ENCODE assay signal across 27 cellular contexts in the genomic region with DNA sequence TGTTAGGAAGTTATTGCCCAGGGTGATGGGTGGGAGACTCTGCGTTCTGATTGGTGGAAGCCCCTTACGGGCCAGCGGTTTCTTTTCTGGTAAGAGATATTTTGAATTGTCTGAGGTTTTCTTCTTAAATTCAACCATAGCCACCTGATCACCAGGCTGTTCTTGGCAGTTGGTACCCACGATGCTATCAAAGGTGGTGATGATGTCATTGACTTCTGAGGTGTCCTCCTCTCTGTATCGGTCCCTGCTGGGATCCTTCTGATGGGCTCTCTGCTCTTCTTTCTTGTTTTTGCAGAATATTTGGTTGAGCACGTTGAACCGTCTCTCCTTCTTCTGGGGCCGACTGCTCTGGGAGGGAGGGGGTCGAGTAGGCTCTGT.
A peak's percentile ranks its signal among the peaks of the same experiment; 100 is the strongest.
DNase-seq lines count a peak whose midpoint lies in the region; ATAC-seq, FAIRE-seq and TF ChIP-seq lines count a peak whose summit lies in the region.
"Had no signal": no experiment of that assay in that cellular context is flagged by ENCODE, and none has a peak within 500 bp of the region (broad histone marks: within the 10 kb centered on the region; RNA-seq: fewer than 3 reads in every experiment).

No MANE protein-coding gene starts in this region.

- no peak overlapping the region for H3K9ac ChIP-seq in HepG2 (ENCODE audit: insufficient read depth, low read depth, low read length)
- H3K9ac ChIP-seq: BLaER1 treated with 17β-estradiol and CSF1 and Interleukin-3, amounts not matched to agents 10 nM and 100 nM had no signal

- H3K27me3 ChIP-seq in HepG2 (ENCODE audit: control insufficient read depth in 1 of 2, insufficient read depth in 2 of 2, low read length in 2 of 2) (no peaks in the 10 kb centered on the region), right lobe of liver (no peaks in the 10 kb centered on the region), PC-9 (ENCODE audit: insufficient read depth, low read depth) (no peaks in the 10 kb centered on the region), hepatocyte (no peaks in the 10 kb centered on the region)
- H3K27me3 ChIP-seq: BLaER1 treated with 17β-estradiol and CSF1 and Interleukin-3, amounts not matched to agents 10 nM and 100 nM; SJCRH30 had no signal

- H3K27ac ChIP-seq in HepG2 (ENCODE audit: extremely low read length, insufficient read depth, low read length) (no peak overlapping the region), right lobe of liver (no peak overlapping the region), PC-9 (peak overlapping the region; percentile 95), hepatocyte (peak overlapping the region; percentile 53)
- H3K27ac ChIP-seq: BLaER1 treated with 17β-estradiol and CSF1 and Interleukin-3, amounts not matched to agents 10 nM and 100 nM; HL-60; SJCRH30 had no signal

- H3K36me3 ChIP-seq in HepG2 (replicated peaks in 1 of 2; ENCODE audit: control insufficient read depth in 1 of 2, insufficient read depth in 2 of 2, low read length in 2 of 2): no peaks in the 10 kb centered on the region
- H3K36me3 ChIP-seq in right lobe of liver: no peaks in the 10 kb centered on the region
- H3K36me3 ChIP-seq in PC-9 (ENCODE audit: low read depth): no peaks in the 10 kb centered on the region
- H3K36me3 ChIP-seq in hepatocyte (replicated peaks; ENCODE audit: insufficient read depth, low read depth): no peaks in the 10 kb centered on the region
- H3K36me3 ChIP-seq: BLaER1 treated with 17β-estradiol and CSF1 and Interleukin-3, amounts not matched to agents 10 nM and 100 nM; SJCRH30 had no signal

- no peak for FAIRE-seq in HepG2 (lab: Jason Lieb, UNC)
- FAIRE-seq: GM12891, H1 had no signal

- H3K4me2 ChIP-seq in HepG2 (ENCODE audit: low read depth, low read length) (no peak overlapping the region), PC-9 (no peak overlapping the region), hepatocyte (no peak overlapping the region)

- TF ChIP-seq CTCF in HepG2 (CRISPR knock-in tag; IDR thresholded peaks at IDR 0.05) (no peak), right lobe of liver (IDR thresholded peaks at IDR 0.05) (no peak), PC-9 (conservative IDR thresholded peaks at IDR 0.05) (no peak), hepatocyte (IDR thresholded peaks at IDR 0.05; ENCODE audit: poor library complexity) (no peak)

- intact Hi-C loops in HepG2 (cut with micrococcal nuclease; ENCODE audit: unreplicated experiment) (no loop called here), right lobe of liver (cut with DNase I) (no loop called here), PC-9 (cut with micrococcal nuclease; ENCODE audit: unreplicated experiment) (loop anchor here (5.0 kb wide), 1 partner anchor 114 kb away; no protein-coding TSS in a partner anchor)

- POLR2A ChIA-PET in HepG2 (lab: Yijun Ruan, JAX) (no interaction called here), PC-9 (lab: Charles Lee; ENCODE audit: unreplicated experiment) (no interaction called here)

- H3K9me2 ChIP-seq in PC-9 (ENCODE audit: insufficient read depth) (no peaks in the 10 kb centered on the region), hepatocyte (replicated peaks; ENCODE audit: insufficient read depth) (no peaks in the 10 kb centered on the region)

- TF ChIP-seq EP300 in HepG2 (IDR thresholded peaks at IDR 0.05; ENCODE audit: low read depth in 2 of 2, low read length in 2 of 2): no peak
- TF ChIP-seq EP300 in HepG2 (CRISPR knock-in tag; IDR thresholded peaks at IDR 0.05; ENCODE audit: borderline replicate concordance): no peak

- H2AFZ ChIP-seq in HepG2 (ENCODE audit: low read length) (no peak overlapping the region), PC-9 (no peak overlapping the region), hepatocyte (no peak overlapping the region)

- no peak for DNase-seq in HepG2 (ENCODE audit: low spot score)
- no peak for DNase-seq in right lobe of liver
- DNase-seq in PC-9: no peak
- DNase-seq in hepatocyte (ENCODE audit: low spot score): no peak
- no peak for DNase-seq in dermis blood vessel endothelial cell
- DNase-seq in effector CD8-positive, alpha-beta T cell (lab: John Stamatoyannopoulos, UW): no peak
- DNase-seq in AG08395 (ENCODE audit: low spot score): no peak
- DNase-seq: AML-193; CD4-positive, alpha-beta memory T cell; COR-L47; GDM1; KBM-7; MV-4-11; NCI-H1105 treated with DMSO at 0.1 percent for 48 hours; NCI-H146; NCI-H1930; NCI-H446; NCI-H524 treated with DMSO at 0.1 percent for 48 hours; NCI-H774; PC-3; SJCRH30 had no signal

- H3K9me3 ChIP-seq in HepG2 (ENCODE audit: low read length) (no peaks in the 10 kb centered on the region), right lobe of liver (no peaks in the 10 kb centered on the region), PC-9 (ENCODE audit: insufficient read depth, low read depth) (no peaks in the 10 kb centered on the region), hepatocyte (ENCODE audit: low read depth) (no peaks in the 10 kb centered on the region)
- H3K9me3 ChIP-seq: BLaER1 treated with 17β-estradiol and CSF1 and Interleukin-3, amounts not matched to agents 10 nM and 100 nM; SJCRH30 had no signal

- 89% methylated on average over 9 of the region's 9 CpGs for WGBS in HepG2 (ENCODE audit: low lambda C conversion rate)
- WGBS in right lobe of liver (ENCODE audit: insufficient coverage, low coverage, low lambda C conversion rate, missing lambda C conversion rate): 89% methylated on average over 3 of the region's 9 CpGs
- 97% methylated on average over 9 of the region's 9 CpGs for WGBS in hepatocyte (ENCODE audit: low lambda C conversion rate, missing lambda C conversion rate)

- TF ChIP-seq RAD21 in HepG2 (CRISPR knock-in tag; IDR thresholded peaks at IDR 0.05): no peak

- no TSS peak for BruUV-seq in HepG2 (replicated peaks; lab: Mats Ljungman, UMichigan)
- no TSS peak for BruUV-seq in PC-9 (replicated peaks; lab: Mats Ljungman, UMichigan)

- ATAC-seq in HepG2: no peak
- ATAC-seq in right lobe of liver: no peak
- ATAC-seq: HCT116, PC-3, Right ventricle myocardium inferior had no signal

- H3K4me3 ChIP-seq in HepG2 (replicated peaks in 1 of 3; ENCODE audit: insufficient read depth in 1 of 3, low read depth in 2 of 3, low read length in 3 of 3) (no peak overlapping the region), right lobe of liver (no peak overlapping the region), PC-9 (no peak overlapping the region), hepatocyte (no peak overlapping the region)
- H3K4me3 ChIP-seq: BLaER1 treated with 17β-estradiol and CSF1 and Interleukin-3, amounts not matched to agents 10 nM and 100 nM; SJCRH30 had no signal

- H4K20me1 ChIP-seq in HepG2 (ENCODE audit: insufficient read depth, low read length): no peaks in the 10 kb centered on the region
- no peaks in the 10 kb centered on the region for H4K20me1 ChIP-seq in PC-9 (ENCODE audit: insufficient read depth)
- no peaks in the 10 kb centered on the region for H4K20me1 ChIP-seq in hepatocyte (ENCODE audit: insufficient read depth, poor library complexity, severe bottlenecking)
- H4K20me1 ChIP-seq: BLaER1 treated with 17β-estradiol and CSF1 and Interleukin-3, amounts not matched to agents 10 nM and 100 nM had no signal

- CTCF ChIA-PET in HepG2 (lab: Yijun Ruan, JAX; ENCODE audit: low intra/inter-chr PET ratio, low total read pairs): no interaction called here
- CTCF ChIA-PET in PC-9 (lab: Charles Lee): no interaction called here

- H3K79me2 ChIP-seq in HepG2 (ENCODE audit: insufficient read depth, low read length) (no peaks in the 10 kb centered on the region), PC-9 (ENCODE audit: low read depth) (no peaks in the 10 kb centered on the region), hepatocyte (no peaks in the 10 kb centered on the region)

- H3F3A ChIP-seq in PC-9 (ENCODE audit: insufficient read depth, low read depth): peaks cover 25% of the 10 kb centered on the region

- in situ Hi-C loops in HepG2 (cut with HindIII; ENCODE audit: extremely low pct_ligation_motif_present, low pct_unique_long_range_greater_than_20kb): no loop called here

- TF ChIP-seq POLR2A in HepG2 (IDR thresholded peaks at IDR 0.05; ENCODE audit: insufficient read depth in 1 of 2, low read depth in 2 of 2, low read length in 2 of 2) (no peak), right lobe of liver (IDR thresholded peaks at IDR 0.05) (no peak)

- peaks cover 27% of the 10 kb centered on the region for H3K4me1 ChIP-seq in HepG2 (ENCODE audit: insufficient read depth, low read length)
- peaks cover 0 to 3% (median under 1%) of the 10 kb centered on the region in 4 donors for H3K4me1 ChIP-seq in right lobe of liver
- peaks cover 43% of the 10 kb centered on the region for H3K4me1 ChIP-seq in PC-9 (replicated peaks; ENCODE audit: insufficient read depth)
- peaks cover 13% of the 10 kb centered on the region for H3K4me1 ChIP-seq in hepatocyte (ENCODE audit: insufficient read depth)
- H3K4me1 ChIP-seq: SJCRH30 had no signal

TF ChIP-seq in HepG2, 621 proteins besides CTCF, POLR2A, EP300 and RAD21:
- TF ChIP-seq ATF7 (IDR thresholded peaks at IDR 0.05): peak; percentile 75
- no peak for TF ChIP-seq ATF7 (CRISPR knock-in tag; IDR thresholded peaks at IDR 0.05)
- TF ChIP-seq PAF1 (CRISPR knock-in tag; IDR thresholded peaks at IDR 0.05): no peak
- TF ChIP-seq XRCC5 (optimal IDR thresholded peaks at IDR 0.05; ENCODE audit: low read length): no peak
- TF ChIP-seq, protein P1, sequence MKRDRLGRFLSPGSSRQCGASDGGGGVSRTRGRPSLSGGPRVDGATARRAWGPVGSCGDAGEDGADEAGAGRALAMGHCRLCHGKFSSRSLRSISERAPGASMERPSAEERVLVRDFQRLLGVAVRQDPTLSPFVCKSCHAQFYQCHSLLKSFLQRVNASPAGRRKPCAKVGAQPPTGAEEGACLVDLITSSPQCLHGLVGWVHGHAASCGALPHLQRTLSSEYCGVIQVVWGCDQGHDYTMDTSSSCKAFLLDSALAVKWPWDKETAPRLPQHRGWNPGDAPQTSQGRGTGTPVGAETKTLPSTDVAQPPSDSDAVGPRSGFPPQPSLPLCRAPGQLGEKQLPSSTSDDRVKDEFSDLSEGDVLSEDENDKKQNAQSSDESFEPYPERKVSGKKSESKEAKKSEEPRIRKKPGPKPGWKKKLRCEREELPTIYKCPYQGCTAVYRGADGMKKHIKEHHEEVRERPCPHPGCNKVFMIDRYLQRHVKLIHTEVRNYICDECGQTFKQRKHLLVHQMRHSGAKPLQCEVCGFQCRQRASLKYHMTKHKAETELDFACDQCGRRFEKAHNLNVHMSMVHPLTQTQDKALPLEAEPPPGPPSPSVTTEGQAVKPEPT (CRISPR knock-in tag; IDR thresholded peaks at IDR 0.05; ENCODE audit: low read depth): no peak

Comparison
In these comparisons a context has a peak if more than half of its experiments do, and no peak if none do; other contexts are left out.
1. H3K27ac ChIP-seq: peak in PC-9 (single experiment) and hepatocyte (single experiment); none in HepG2 (single experiment) and right lobe of liver (0 of 3).